In the genomic region with DNA sequence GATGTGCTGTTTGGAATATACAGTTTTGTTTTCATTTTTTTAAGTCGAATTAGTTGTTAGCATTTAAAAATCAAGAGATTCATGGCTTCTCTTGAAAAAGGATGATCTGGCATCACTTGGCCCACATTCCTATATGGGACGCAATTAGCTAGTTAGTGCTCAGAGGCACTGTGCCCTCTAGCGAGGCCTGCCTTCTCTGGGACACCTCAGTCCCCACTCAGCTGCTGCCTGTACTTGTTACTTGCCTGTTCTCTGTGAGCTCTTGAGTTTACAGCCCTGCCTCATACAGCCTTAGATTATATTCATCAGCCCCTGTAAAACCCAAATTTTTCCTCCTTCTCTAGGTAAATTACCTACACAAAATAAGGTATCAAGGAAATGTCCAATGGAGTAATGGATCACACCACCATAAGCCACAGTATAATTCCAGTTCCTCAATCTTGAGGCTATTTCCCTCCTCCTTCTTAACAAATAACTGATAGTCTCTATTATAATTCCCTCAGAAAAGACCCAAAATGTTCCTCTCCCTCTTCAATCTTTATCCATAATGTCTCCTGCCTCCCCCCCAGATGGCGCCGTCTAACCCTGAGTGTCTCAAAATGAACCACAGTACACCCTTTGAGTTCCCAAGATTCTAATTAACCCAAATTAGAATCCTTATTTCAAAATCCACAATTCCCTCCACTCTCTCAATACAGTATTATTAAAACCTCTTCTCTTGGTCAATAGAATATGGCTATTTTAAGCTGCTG, we compare ENCODE assay signal across 9 cellular contexts. TPM values are rescaled to one million over a fixed set of nuclear protein-coding genes. Genes with fewer than 3 reads are reported as not detected.
DNase-seq lines count a peak whose midpoint lies in the region; ATAC-seq and TF ChIP-seq lines count a peak whose summit lies in the region.
"Had no signal": no experiment of that assay in that cellular context is flagged by ENCODE, and none has a peak within 500 bp of the region (broad histone marks: within the 10 kb centered on the region; RNA-seq: fewer than 3 reads in every experiment).

No MANE protein-coding gene starts in this region.

- TF ChIP-seq POLR2A in prostate gland (IDR thresholded peaks at IDR 0.05) = no peak

- H3K27ac ChIP-seq in CD8-positive, alpha-beta T cell (ENCODE audit: low read depth, low read length) = no peak overlapping the region
- H3K27ac ChIP-seq in endodermal cell (ENCODE audit: low read depth, low read length) (no peak overlapping the region), prostate gland (no peak overlapping the region)

- H3K9me3 ChIP-seq in CD8-positive, alpha-beta T cell (ENCODE audit: low read length) = no peaks in the 10 kb centered on the region
- H3K9me3 ChIP-seq in endodermal cell (ENCODE audit: control insufficient read depth, low read length) (no peaks in the 10 kb centered on the region), prostate gland (no peaks in the 10 kb centered on the region)

- no peaks in the 10 kb centered on the region for H3K27me3 Mint-ChIP-seq in CD8-positive, alpha-beta T cell (ENCODE audit: low read depth)
- no peaks in the 10 kb centered on the region for H3K27me3 Mint-ChIP-seq in T-helper 1 cell treated with Interleukin-12 subunit alpha and Interleukin-12 subunit beta and Interleukin-4 antibody, amounts not matched to agents 30 μg/mL and 1 μg/mL, for 36 hours (ENCODE audit: low read depth)
- H3K27me3 Mint-ChIP-seq in endodermal cell (ENCODE audit: insufficient read depth) = no peaks in the 10 kb centered on the region
- H3K27me3 Mint-ChIP-seq: memory B cell had no signal

- peaks cover 36% of the 10 kb centered on the region for H3K36me3 Mint-ChIP-seq in CD8-positive, alpha-beta T cell
- peaks cover 35% of the 10 kb centered on the region for H3K36me3 Mint-ChIP-seq in T-helper 1 cell treated with Interleukin-12 subunit alpha and Interleukin-12 subunit beta and Interleukin-4 antibody, amounts not matched to agents 30 μg/mL and 1 μg/mL, for 36 hours (ENCODE audit: low read depth)
- peaks cover 8% of the 10 kb centered on the region for H3K36me3 Mint-ChIP-seq in endodermal cell (ENCODE audit: low read depth)

- H3K4me1 Mint-ChIP-seq in CD8-positive, alpha-beta T cell (ENCODE audit: low read depth) = peaks cover 61% of the 10 kb centered on the region
- H3K4me1 Mint-ChIP-seq in T-helper 1 cell treated with Interleukin-12 subunit alpha and Interleukin-12 subunit beta and Interleukin-4 antibody, amounts not matched to agents 30 μg/mL and 1 μg/mL, for 36 hours (ENCODE audit: low read depth) = peaks cover 38% of the 10 kb centered on the region
- H3K4me1 Mint-ChIP-seq in endodermal cell = peaks cover 3% of the 10 kb centered on the region

- H3K36me3 ChIP-seq in CD8-positive, alpha-beta T cell (ENCODE audit: insufficient read depth, low read length) = no peaks in the 10 kb centered on the region
- H3K36me3 ChIP-seq in endodermal cell (ENCODE audit: control insufficient read depth, insufficient read depth, low read length) (peaks cover 17% of the 10 kb centered on the region), prostate gland (no peaks in the 10 kb centered on the region)

- peak in 3 of 7 experiments; percentile 16 to 39 (median 26) for DNase-seq in CD8-positive, alpha-beta T cell
- DNase-seq in HT-29 (ENCODE audit: low spot score) = peak; percentile 24
- DNase-seq in endodermal cell = peak; percentile 59
- DNase-seq in stimulated activated CD4-positive, alpha-beta T cell treated with anti-CD3 and anti-CD28 coated beads, Interleukin-12 subunit alpha, Interleukin-12 subunit beta, amount 100 ng/mL, for 48 hours (ENCODE audit: low read depth in 2 of 3, low spot score in 1 of 3) = peak in 2 of 3 donors; percentile 8 to 30
- no peak for DNase-seq in prostate gland (ENCODE audit: low spot score)
- DNase-seq in NCI-H1417 treated with DMSO at 0.1 percent for 48 hours (lab: John Stamatoyannopoulos, UW) = no peak
- no peak for DNase-seq in NCI-H526 treated with DMSO at 0.1 percent for 48 hours (lab: John Stamatoyannopoulos, UW)

- H3K4me1 ChIP-seq in CD8-positive, alpha-beta T cell (ENCODE audit: insufficient read depth, low read length) = peaks cover 17% of the 10 kb centered on the region
- no peaks in the 10 kb centered on the region for H3K4me1 ChIP-seq in endodermal cell (ENCODE audit: control insufficient read depth, insufficient read depth, low read length)
- H3K4me1 ChIP-seq in prostate gland (replicated peaks) = no peaks in the 10 kb centered on the region

- CTCF ChIA-PET in CD8-positive, alpha-beta T cell (lab: Charles Lee) = interaction anchor here (0.7 to 6.1 kb wide), 6 partner anchors 11 to 253 kb away, joined by 3 to 33 read pairs (median 4); no protein-coding TSS in a partner anchor

- no peaks in the 10 kb centered on the region for H3K9me3 Mint-ChIP-seq in CD8-positive, alpha-beta T cell
- H3K9me3 Mint-ChIP-seq in T-helper 1 cell treated with Interleukin-12 subunit alpha and Interleukin-12 subunit beta and Interleukin-4 antibody, amounts not matched to agents 30 μg/mL and 1 μg/mL, for 36 hours = no peaks in the 10 kb centered on the region
- no peaks in the 10 kb centered on the region for H3K9me3 Mint-ChIP-seq in endodermal cell
- H3K9me3 Mint-ChIP-seq: memory B cell had no signal

- H3K27me3 ChIP-seq in CD8-positive, alpha-beta T cell (ENCODE audit: insufficient read depth, low read length) = no peaks in the 10 kb centered on the region
- no peaks in the 10 kb centered on the region for H3K27me3 ChIP-seq in endodermal cell (ENCODE audit: control insufficient read depth, insufficient read depth, low read length, poor library complexity, severe bottlenecking)
- H3K27me3 ChIP-seq in prostate gland (replicated peaks; ENCODE audit: insufficient read depth) = no peaks in the 10 kb centered on the region

- POLR2A ChIA-PET in CD8-positive, alpha-beta T cell (lab: Charles Lee) = interaction anchor here (0.5 kb wide), 1 partner anchor 105 kb away, joined by 4 read pairs; no protein-coding TSS in a partner anchor

- ATAC-seq in CD8-positive, alpha-beta T cell = no peak

- intact Hi-C loops in CD8-positive, alpha-beta T cell (cut with DNase I, micrococcal nuclease) = loop anchor here in 1 of 2 experiments (1.0 kb wide), 1 partner anchor 247 kb away; no protein-coding TSS in a partner anchor
- intact Hi-C loops in prostate gland (cut with DNase I) = no loop called here

- peak; percentile 55 for TF ChIP-seq CTCF in CD8-positive, alpha-beta T cell (IDR thresholded peaks at IDR 0.05)
- peak; percentile 62 for TF ChIP-seq CTCF in endodermal cell (conservative IDR thresholded peaks at IDR 0.05)
- no peak for TF ChIP-seq CTCF in prostate gland (IDR thresholded peaks at IDR 0.05)

- 87 to 92% methylated on average over 5 of the region's 5 CpGs for WGBS in endodermal cell (ENCODE audit: insufficient coverage in 1 of 2, insufficient read length in 1 of 2), 2 experiments
- WGBS in prostate gland = 94% methylated on average over 5 of the region's 5 CpGs

- no peak overlapping the region for H3K9ac ChIP-seq in endodermal cell (ENCODE audit: extremely low read depth, low read length, poor library complexity, severe bottlenecking)

- H3K27ac Mint-ChIP-seq in CD8-positive, alpha-beta T cell = no peak overlapping the region
- peak overlapping the region; percentile 49 for H3K27ac Mint-ChIP-seq in T-helper 1 cell treated with Interleukin-12 subunit alpha and Interleukin-12 subunit beta and Interleukin-4 antibody, amounts not matched to agents 30 μg/mL and 1 μg/mL, for 36 hours
- no peak overlapping the region for H3K27ac Mint-ChIP-seq in endodermal cell
- H3K27ac Mint-ChIP-seq: memory B cell had no signal

- no peak overlapping the region for H3K4me3 Mint-ChIP-seq in CD8-positive, alpha-beta T cell
- H3K4me3 Mint-ChIP-seq in T-helper 1 cell treated with Interleukin-12 subunit alpha and Interleukin-12 subunit beta and Interleukin-4 antibody, amounts not matched to agents 30 μg/mL and 1 μg/mL, for 36 hours = peak overlapping the region; percentile 38
- no peak overlapping the region for H3K4me3 Mint-ChIP-seq in endodermal cell
- H3K4me3 Mint-ChIP-seq: memory B cell had no signal

- H3K4me3 ChIP-seq in CD8-positive, alpha-beta T cell (ENCODE audit: low read depth, low read length) = no peak overlapping the region
- H3K4me3 ChIP-seq in endodermal cell (ENCODE audit: low read length) (no peak overlapping the region), prostate gland (no peak overlapping the region)

RNA-seq across cellular contexts. Expression of gene ZMAT3, which starts 2.7 kb away (rescaled TPM):
- total RNA-seq in CD8-positive, alpha-beta T cell = 1 to 10 TPM; 8.7 to 9.4 TPM
- total RNA-seq in HT-29 (2014; rRNA removed; shearing (Covaris generic)) = 0.89 and 2.1 TPM in 2 replicates
- total RNA-seq in endodermal cell = 1 to 10 TPM; 5.8 to 6.7 TPM
- polyA plus RNA-seq in endodermal cell (2013, experiment 1 of 2) = 18.1 TPM
- 17.1 TPM for polyA plus RNA-seq in endodermal cell (2013, experiment 2 of 2)
- 10 to 100 TPM; 15.1 to 21.3 TPM for total RNA-seq in prostate gland

Comparison
In these comparisons a context has a peak if more than half of its experiments do, and no peak if none do; other contexts are left out.
1. DNase-seq: peak in HT-29 (single experiment), endodermal cell (single experiment) and stimulated activated CD4-positive, alpha-beta T cell treated with anti-CD3 and anti-CD28 coated beads, Interleukin-12 subunit alpha, Interleukin-12 subunit beta, amount 100 ng/mL, for 48 hours (2 of 3); none in prostate gland (single experiment), NCI-H1417 treated with DMSO at 0.1 percent for 48 hours (single experiment) and NCI-H526 treated with DMSO at 0.1 percent for 48 hours (single experiment).
2. CTCF ChIP-seq: peak in CD8-positive, alpha-beta T cell (single experiment) and endodermal cell (single experiment); none in prostate gland (0 of 4).